ENCODE assay signal across 1 cellular context in the genomic region with DNA sequence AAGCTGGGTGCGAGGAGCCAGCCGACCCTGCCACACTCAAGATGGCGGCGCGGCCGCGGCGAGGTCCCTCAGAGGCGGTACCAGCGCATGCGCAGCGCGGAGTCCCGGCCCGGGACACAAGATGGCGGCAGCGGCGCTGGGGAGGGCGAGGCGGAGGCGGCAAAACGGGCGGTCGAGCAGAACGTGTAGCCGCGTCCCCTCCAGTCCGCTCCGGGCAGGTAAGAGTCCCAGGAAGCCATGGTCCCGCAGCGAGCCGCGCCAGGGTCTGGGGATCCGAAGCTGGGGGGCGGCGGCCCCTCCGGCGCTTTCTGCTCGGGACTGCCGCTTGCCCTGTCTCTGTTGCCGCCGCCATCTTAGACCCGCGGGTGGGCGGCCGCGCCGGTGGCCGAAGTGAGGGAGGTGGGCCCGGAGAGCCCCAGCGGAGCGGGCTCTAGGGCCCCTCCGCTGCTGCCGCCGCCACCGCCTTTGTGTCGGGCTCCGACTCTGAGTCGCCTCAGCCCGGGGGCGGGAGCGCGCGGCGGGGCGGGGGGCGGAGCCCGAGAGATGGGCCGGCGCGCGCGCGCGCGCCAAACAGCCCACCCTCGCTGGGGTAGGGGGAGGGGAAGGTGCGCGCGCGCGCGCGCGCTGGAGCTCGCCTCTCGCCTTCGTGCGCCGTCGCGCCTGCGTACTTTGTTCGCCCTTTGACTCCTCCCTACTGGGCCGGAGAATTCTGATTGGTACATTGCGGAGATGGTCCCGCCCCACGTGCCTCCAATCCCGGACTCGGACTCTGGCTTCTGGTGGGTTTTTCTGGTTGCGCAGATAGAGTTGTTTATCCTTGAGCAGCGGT.
TF ChIP-seq lines count a peak whose summit lies in the region.

PCIF1 (plus strand) TSS at position 97 of the 829 bp plus-strand sequence. CDS start 4,317 bp downstream, outside the sequence.

TF ChIP-seq in HEK293, 187 proteins besides CTCF, POLR2A, EP300 and RAD21 (continued from another document and continues in another):
- TF ChIP-seq, protein P1, sequence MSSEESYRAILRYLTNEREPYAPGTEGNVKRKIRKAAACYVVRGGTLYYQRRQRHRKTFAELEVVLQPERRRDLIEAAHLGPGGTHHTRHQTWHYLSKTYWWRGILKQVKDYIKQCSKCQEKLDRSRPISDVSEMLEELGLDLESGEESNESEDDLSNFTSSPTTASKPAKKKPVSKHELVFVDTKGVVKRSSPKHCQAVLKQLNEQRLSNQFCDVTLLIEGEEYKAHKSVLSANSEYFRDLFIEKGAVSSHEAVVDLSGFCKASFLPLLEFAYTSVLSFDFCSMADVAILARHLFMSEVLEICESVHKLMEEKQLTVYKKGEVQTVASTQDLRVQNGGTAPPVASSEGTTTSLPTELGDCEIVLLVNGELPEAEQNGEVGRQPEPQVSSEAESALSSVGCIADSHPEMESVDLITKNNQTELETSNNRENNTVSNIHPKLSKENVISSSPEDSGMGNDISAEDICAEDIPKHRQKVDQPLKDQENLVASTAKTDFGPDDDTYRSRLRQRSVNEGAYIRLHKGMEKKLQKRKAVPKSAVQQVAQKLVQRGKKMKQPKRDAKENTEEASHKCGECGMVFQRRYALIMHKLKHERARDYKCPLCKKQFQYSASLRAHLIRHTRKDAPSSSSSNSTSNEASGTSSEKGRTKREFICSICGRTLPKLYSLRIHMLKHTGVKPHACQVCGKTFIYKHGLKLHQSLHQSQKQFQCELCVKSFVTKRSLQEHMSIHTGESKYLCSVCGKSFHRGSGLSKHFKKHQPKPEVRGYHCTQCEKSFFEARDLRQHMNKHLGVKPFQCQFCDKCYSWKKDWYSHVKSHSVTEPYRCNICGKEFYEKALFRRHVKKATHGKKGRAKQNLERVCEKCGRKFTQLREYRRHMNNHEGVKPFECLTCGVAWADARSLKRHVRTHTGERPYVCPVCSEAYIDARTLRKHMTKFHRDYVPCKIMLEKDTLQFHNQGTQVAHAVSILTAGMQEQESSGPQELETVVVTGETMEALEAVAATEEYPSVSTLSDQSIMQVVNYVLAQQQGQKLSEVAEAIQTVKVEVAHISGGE (tag by site-specific recombination; conservative IDR thresholded peaks at IDR 0.05; ENCODE audit: low read depth) = peak; percentile 49
- TF ChIP-seq KLF8 (tag by site-specific recombination; IDR thresholded peaks at IDR 0.05) (peak; percentile 96), PRDM6 (tag by site-specific recombination; IDR thresholded peaks at IDR 0.05) (no peak), ZNF792 (tag by site-specific recombination; IDR thresholded peaks at IDR 0.05) (no peak), FEZF1 (tag by site-specific recombination; IDR thresholded peaks at IDR 0.05) (no peak), ZNF707 (tag by site-specific recombination; IDR thresholded peaks at IDR 0.05) (no peak), ZNF561 (tag by site-specific recombination; IDR thresholded peaks at IDR 0.05; ENCODE audit: borderline replicate concordance) (no peak; the same call in 1 of the 2 replicates), ZNF747 (tag by site-specific recombination; IDR thresholded peaks at IDR 0.05) (no peak), ZNF580 (tag by site-specific recombination; IDR thresholded peaks at IDR 0.05) (no peak), ZNF416 (tag by site-specific recombination; IDR thresholded peaks at IDR 0.05) (no peak), ZBTB7A (tag by site-specific recombination; IDR thresholded peaks at IDR 0.05; ENCODE audit: low read depth) (peak; percentile 78), ZNF404 (tag by site-specific recombination; IDR thresholded peaks at IDR 0.05) (no peak), ZNF133 (tag by site-specific recombination; IDR thresholded peaks at IDR 0.05) (no peak), ZNF791 (tag by site-specific recombination; IDR thresholded peaks at IDR 0.05) (no peak), ZNF560 (tag by site-specific recombination; IDR thresholded peaks at IDR 0.05; ENCODE audit: borderline replicate concordance) (no peak), ZNF138 (tag by site-specific recombination; IDR thresholded peaks at IDR 0.05; ENCODE audit: borderline replicate concordance) (no peak), ZNF426 (tag by site-specific recombination; IDR thresholded peaks at IDR 0.05) (no peak), ZNF473 (tag by site-specific recombination; IDR thresholded peaks at IDR 0.05) (no peak), ZNF837 (tag by site-specific recombination; IDR thresholded peaks at IDR 0.05) (no peak), OVOL3 (tag by site-specific recombination; IDR thresholded peaks at IDR 0.05) (peak; percentile 80; the same call in 1 of the 2 replicates), ZNF16 (tag by site-specific recombination; IDR thresholded peaks at IDR 0.05; ENCODE audit: low read depth) (no peak), ZNF311 (tag by site-specific recombination; IDR thresholded peaks at IDR 0.05; ENCODE audit: borderline replicate concordance) (no peak), ZNF24 (tag by site-specific recombination; IDR thresholded peaks at IDR 0.05) (0 out of 2 replicates have a peak, but pooled peaks have one; percentile 32), ZNF302 (tag by site-specific recombination; IDR thresholded peaks at IDR 0.05; ENCODE audit: low read depth) (no peak), REST (tag by site-specific recombination; IDR thresholded peaks at IDR 0.05) (peak; percentile 66), ZSCAN16 (tag by site-specific recombination; IDR thresholded peaks at IDR 0.05) (0 out of 2 replicates have a peak, but pooled peaks have one; percentile 57), SP7 (tag by site-specific recombination; IDR thresholded peaks at IDR 0.05) (peak; percentile 84), ZNF280D (tag by site-specific recombination; IDR thresholded peaks at IDR 0.05) (no peak), ZNF211 (tag by site-specific recombination; IDR thresholded peaks at IDR 0.05; ENCODE audit: low read depth) (no peak), ZNF184 (tag by site-specific recombination; IDR thresholded peaks at IDR 0.05) (peak; percentile 47; the same call in 1 of the 2 replicates), YY1 (tag by site-specific recombination; IDR thresholded peaks at IDR 0.05) (peak; percentile 100), ZNF639 (tag by site-specific recombination; IDR thresholded peaks at IDR 0.05) (peak; percentile 88), KLF1 (tag by site-specific recombination; IDR thresholded peaks at IDR 0.05) (peak; percentile 87), ZBTB17 (tag by site-specific recombination; IDR thresholded peaks at IDR 0.05) (peak; percentile 64)
- TF ChIP-seq, protein P2, sequence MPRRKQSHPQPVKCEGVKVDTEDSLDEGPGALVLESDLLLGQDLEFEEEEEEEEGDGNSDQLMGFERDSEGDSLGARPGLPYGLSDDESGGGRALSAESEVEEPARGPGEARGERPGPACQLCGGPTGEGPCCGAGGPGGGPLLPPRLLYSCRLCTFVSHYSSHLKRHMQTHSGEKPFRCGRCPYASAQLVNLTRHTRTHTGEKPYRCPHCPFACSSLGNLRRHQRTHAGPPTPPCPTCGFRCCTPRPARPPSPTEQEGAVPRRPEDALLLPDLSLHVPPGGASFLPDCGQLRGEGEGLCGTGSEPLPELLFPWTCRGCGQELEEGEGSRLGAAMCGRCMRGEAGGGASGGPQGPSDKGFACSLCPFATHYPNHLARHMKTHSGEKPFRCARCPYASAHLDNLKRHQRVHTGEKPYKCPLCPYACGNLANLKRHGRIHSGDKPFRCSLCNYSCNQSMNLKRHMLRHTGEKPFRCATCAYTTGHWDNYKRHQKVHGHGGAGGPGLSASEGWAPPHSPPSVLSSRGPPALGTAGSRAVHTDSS (tag by site-specific recombination; IDR thresholded peaks at IDR 0.05) = no peak
- TF ChIP-seq, protein P3, sequence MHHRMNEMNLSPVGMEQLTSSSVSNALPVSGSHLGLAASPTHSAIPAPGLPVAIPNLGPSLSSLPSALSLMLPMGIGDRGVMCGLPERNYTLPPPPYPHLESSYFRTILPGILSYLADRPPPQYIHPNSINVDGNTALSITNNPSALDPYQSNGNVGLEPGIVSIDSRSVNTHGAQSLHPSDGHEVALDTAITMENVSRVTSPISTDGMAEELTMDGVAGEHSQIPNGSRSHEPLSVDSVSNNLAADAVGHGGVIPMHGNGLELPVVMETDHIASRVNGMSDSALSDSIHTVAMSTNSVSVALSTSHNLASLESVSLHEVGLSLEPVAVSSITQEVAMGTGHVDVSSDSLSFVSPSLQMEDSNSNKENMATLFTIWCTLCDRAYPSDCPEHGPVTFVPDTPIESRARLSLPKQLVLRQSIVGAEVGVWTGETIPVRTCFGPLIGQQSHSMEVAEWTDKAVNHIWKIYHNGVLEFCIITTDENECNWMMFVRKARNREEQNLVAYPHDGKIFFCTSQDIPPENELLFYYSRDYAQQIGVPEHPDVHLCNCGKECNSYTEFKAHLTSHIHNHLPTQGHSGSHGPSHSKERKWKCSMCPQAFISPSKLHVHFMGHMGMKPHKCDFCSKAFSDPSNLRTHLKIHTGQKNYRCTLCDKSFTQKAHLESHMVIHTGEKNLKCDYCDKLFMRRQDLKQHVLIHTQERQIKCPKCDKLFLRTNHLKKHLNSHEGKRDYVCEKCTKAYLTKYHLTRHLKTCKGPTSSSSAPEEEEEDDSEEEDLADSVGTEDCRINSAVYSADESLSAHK (tag by site-specific recombination; IDR thresholded peaks at IDR 0.05) = peak; percentile 65; the same call in 1 of the 2 replicates
